In the genomic region with DNA sequence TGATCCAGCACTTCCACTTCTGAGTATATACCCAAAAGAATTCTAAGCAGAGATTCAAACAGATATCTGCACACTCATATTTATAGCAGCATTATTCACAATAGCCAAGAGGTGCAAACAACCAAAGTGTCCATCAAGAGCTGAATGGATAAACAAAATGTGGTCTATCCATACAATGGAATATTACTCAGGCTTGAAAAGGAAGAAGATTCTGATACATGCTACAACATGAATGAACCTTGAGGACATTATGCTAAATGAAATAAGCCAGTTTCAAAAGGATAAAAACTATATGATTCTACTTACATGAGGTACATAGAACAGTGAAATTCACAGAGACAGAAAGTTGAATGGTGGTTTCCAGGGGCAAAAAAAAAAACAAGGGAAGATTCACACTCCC, we compare ENCODE assay signal across 9 cellular contexts.
"Had no signal": no experiment of that assay in that cellular context is flagged by ENCODE, and none has a peak within 500 bp of the region (broad histone marks: within the 10 kb centered on the region; RNA-seq: fewer than 3 reads in every experiment).

No MANE protein-coding gene starts in this region.

- H3K36me3 ChIP-seq: HAP-1 had no signal

- FAIRE-seq: HTR-8/SVneo had no signal

- H3K4me3 ChIP-seq: GM23248, HAP-1, K562 had no signal

- DNase-seq: GOT3, H7, IMR-90, KG1 had no signal

- H3K9ac ChIP-seq: GM23248 had no signal

- H2AFZ ChIP-seq: GM23248 had no signal

- ATAC-seq: HCT116, K562 had no signal

- H3K9me3 ChIP-seq: HAP-1 had no signal

- H3K4me1 ChIP-seq: HAP-1 had no signal

- H3K27ac ChIP-seq: GM23248 had no signal
